Comparison of ENCODE assay signal across 8 cellular contexts in the genomic region with DNA sequence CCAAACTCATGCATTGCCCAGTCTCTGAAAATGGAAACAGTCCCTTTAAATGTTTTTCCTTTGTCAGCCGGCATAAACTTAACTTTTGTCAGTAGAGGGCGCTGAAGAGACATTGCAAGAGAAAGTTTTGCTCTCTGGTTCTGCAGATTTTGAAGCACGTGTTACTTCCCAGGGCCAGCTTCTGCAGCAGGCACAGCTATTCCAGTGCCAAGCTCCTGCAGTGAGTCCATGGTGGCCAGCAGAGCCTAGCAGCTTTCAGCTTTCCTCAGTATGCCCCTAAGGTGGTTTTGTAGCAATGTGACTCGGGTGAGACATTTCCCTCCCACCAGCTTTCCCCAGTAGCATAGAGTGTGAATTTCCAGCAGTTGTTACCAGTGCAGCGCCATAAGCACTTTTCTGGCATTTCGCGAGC. TPM values are rescaled to one million over a fixed set of nuclear protein-coding genes. Genes with fewer than 3 reads are reported as not detected.
DNase-seq lines count a peak whose midpoint lies in the region; ATAC-seq and TF ChIP-seq lines count a peak whose summit lies in the region.

No MANE protein-coding gene starts in this region.

- DNase-seq in DMS 273 treated with DMSO at 0.1 percent for 48 hours (lab: John Stamatoyannopoulos, UW), result peak; percentile 85
- peak; percentile 78 for DNase-seq in HT-29 (ENCODE audit: low spot score)
- peak; percentile 50 for DNase-seq in activated T-cell treated with anti-CD3 and anti-CD28 coated beads for 24 hours (ENCODE audit: low read depth)
- peak; percentile 85 for DNase-seq in fibroblast of gingiva (ENCODE audit: low read depth)
- peak; percentile 71 to 72 for DNase-seq in thyroid gland

- H2AFZ ChIP-seq in OCI-LY1 (ENCODE audit: low read length) (no peak overlapping the region), neural cell (ENCODE audit: low read depth, low read length) (no peak overlapping the region)

- H3K79me2 ChIP-seq in OCI-LY1 (ENCODE audit: insufficient read depth, low read length) (no peaks in the 10 kb centered on the region), neural cell (replicated peaks; ENCODE audit: insufficient read depth, low read length) (no peaks in the 10 kb centered on the region)

- peak; percentile 53 for TF ChIP-seq RAD21 in neural cell (conservative IDR thresholded peaks at IDR 0.05)

- TF ChIP-seq CTCF in OCI-LY1 (IDR thresholded peaks at IDR 0.05; ENCODE audit: low read length) (peak; percentile 77), neural cell (IDR thresholded peaks at IDR 0.05; ENCODE audit: poor library complexity, severe bottlenecking) (peak; percentile 65), thyroid gland (IDR thresholded peaks at IDR 0.05) (peak; percentile 52 to 94 (median 88))

- H3K9me2 ChIP-seq in OCI-LY1 (ENCODE audit: low read depth, low read length), result no peaks in the 10 kb centered on the region
- no peaks in the 10 kb centered on the region for H3K9me2 ChIP-seq in neural cell (ENCODE audit: insufficient read depth, low read length)

- H3K4me1 ChIP-seq in OCI-LY1 (ENCODE audit: insufficient read depth, low read length, severe bottlenecking), result no peaks in the 10 kb centered on the region
- H3K4me1 ChIP-seq in thyroid gland, result peaks cover 3 to 12% of the 10 kb centered on the region in 2 donors

- H3K36me3 ChIP-seq in OCI-LY1 (ENCODE audit: insufficient read depth, low read length) (no peaks in the 10 kb centered on the region), neural cell (ENCODE audit: insufficient read depth, low read length) (no peaks in the 10 kb centered on the region), thyroid gland (no peaks in the 10 kb centered on the region)

- H3K27ac ChIP-seq in OCI-LY1 (ENCODE audit: low read depth, low read length, poor library complexity, severe bottlenecking) (no peak overlapping the region), neural cell (ENCODE audit: low read length) (no peak overlapping the region), thyroid gland (peak overlapping the region in 1 of 3 donors; percentile 43)

- H4K20me1 ChIP-seq in OCI-LY1 (ENCODE audit: insufficient read depth, low read length), result no peaks in the 10 kb centered on the region
- no peaks in the 10 kb centered on the region for H4K20me1 ChIP-seq in neural cell (ENCODE audit: insufficient read depth)

- 41 to 42% methylated on average over 7 of the region's 7 CpGs for WGBS in thyroid gland, 2 donors

- no peak for TF ChIP-seq EP300 in neural cell (conservative IDR thresholded peaks at IDR 0.05; ENCODE audit: poor library complexity, severe bottlenecking)

- peak; percentile 47 for ATAC-seq in GM21381 (IDR thresholded peaks at IDR 0.05; ENCODE audit: unreplicated experiment)

- H3K9ac ChIP-seq in OCI-LY1 (ENCODE audit: low read length) (no peak overlapping the region), neural cell (ENCODE audit: low read length) (no peak overlapping the region)

- intact Hi-C loops in thyroid gland (cut with DNase I), result loop anchor here (2.0 kb wide), 1 partner anchor 59 kb away; no protein-coding TSS in a partner anchor

- no peak overlapping the region for H3K4me2 ChIP-seq in OCI-LY1 (ENCODE audit: low read length)
- no peak overlapping the region for H3K4me2 ChIP-seq in neural cell (ENCODE audit: low read length)

- H3K4me3 ChIP-seq in OCI-LY1 (ENCODE audit: low read depth, low read length, poor library complexity, severe bottlenecking) (no peak overlapping the region), neural cell (ENCODE audit: low read length) (no peak overlapping the region), thyroid gland (replicated peaks in 1 of 3) (no peak overlapping the region)

- H3K27me3 ChIP-seq in OCI-LY1 (ENCODE audit: insufficient read depth, low read length) (no peaks in the 10 kb centered on the region), neural cell (ENCODE audit: insufficient read depth, low read depth, low read length) (no peaks in the 10 kb centered on the region), thyroid gland (no peaks in the 10 kb centered on the region)

- H3F3A ChIP-seq in OCI-LY1 (ENCODE audit: insufficient read depth, low read length) (no peaks in the 10 kb centered on the region), neural cell (ENCODE audit: insufficient read depth, low read length, poor library complexity, severe bottlenecking) (no peaks in the 10 kb centered on the region)

- TF ChIP-seq POLR2A in thyroid gland (IDR thresholded peaks at IDR 0.05), result no peak

- H3K9me3 ChIP-seq in OCI-LY1 (ENCODE audit: low read length) (no peaks in the 10 kb centered on the region), neural cell (ENCODE audit: low read length) (no peaks in the 10 kb centered on the region), thyroid gland (no peaks in the 10 kb centered on the region)

TF ChIP-seq in neural cell, 6 proteins besides CTCF, POLR2A, EP300 and RAD21:
- TF ChIP-seq SMC3 (conservative IDR thresholded peaks at IDR 0.05; ENCODE audit: poor library complexity) (peak; percentile 52), TAF1 (IDR thresholded peaks at IDR 0.05; ENCODE audit: low read depth) (no peak)

RNA-seq across cellular contexts. Expression of a gene that starts 2.6 kb away (rescaled TPM):
- 1.4 and 1.6 TPM in 2 replicates for total RNA-seq in HT-29 (2014; rRNA removed; shearing (Covaris generic))
- polyA plus RNA-seq in neural cell, result 0.10 TPM in 1 of 2 replicates, not detected in the other
- polyA minus RNA-seq in neural cell, result 0.23 TPM in 1 of 2 replicates, not detected in the other
- total RNA-seq in thyroid gland, result 10 to 100 TPM in 2 of 4 donors, 1 to 10 TPM in 2; 8.1 to 22.9 (median 12.2) TPM

RNA-seq across cellular contexts. Expression of a gene that starts 32.0 kb away (rescaled TPM):
- total RNA-seq in HT-29 (2014; rRNA removed; shearing (Covaris generic)), result 12.2 and 24.6 TPM in 2 replicates
- not detected in 2 replicates for polyA plus RNA-seq in neural cell
- polyA minus RNA-seq in neural cell, result not detected in 2 replicates
- total RNA-seq in thyroid gland, result 10 to 100 TPM; 23.5 to 58.7 (median 34.8) TPM
